ENCODE assay signal across 8 cellular contexts in genomic region chr15:52528465-52529288, GRCh38. TPM values are rescaled to one million over a fixed set of nuclear protein-coding genes. Genes with fewer than 3 reads are reported as not detected.
DNase-seq lines count a peak whose midpoint lies in the region; ATAC-seq, FAIRE-seq and TF ChIP-seq lines count a peak whose summit lies in the region.

TSS of gene MYO5A (minus strand) at chr15:52528880. CDS start at chr15:52528806, 74 bp downstream.

- peak; percentile 58 for ATAC-seq in GM19468 (IDR thresholded peaks at IDR 0.05; ENCODE audit: extremely low read depth, unreplicated experiment)

- no peaks in the 10 kb centered on the region for H3K9me3 Mint-ChIP-seq in activated T-helper 2 cell treated with anti-CD3 and anti-CD28 coated beads, Interferon-gamma antibody, Interleukin-2, Interleukin-4, amounts not matched to agents 10 μg/mL and 5 μg/mL and 100 μg/mL, durations not matched to agents 14 hours and 24 hours and 36 hours
- H3K9me3 Mint-ChIP-seq in neural crest cell = no peaks in the 10 kb centered on the region

- FAIRE-seq in D721Med (lab: Jason Lieb, UNC) = no peak

- peak within 1 kb of the TSS; percentile 92 for H3K4me3 Mint-ChIP-seq in activated T-helper 2 cell treated with anti-CD3 and anti-CD28 coated beads, Interferon-gamma antibody, Interleukin-2, Interleukin-4, amounts not matched to agents 10 μg/mL and 5 μg/mL and 100 μg/mL, durations not matched to agents 14 hours and 24 hours and 36 hours (ENCODE audit: low read depth)
- peak within 1 kb of the TSS; percentile 99 for H3K4me3 Mint-ChIP-seq in neural crest cell

- peaks cover 18% of the 10 kb centered on the region for H3K27me3 Mint-ChIP-seq in activated T-helper 2 cell treated with anti-CD3 and anti-CD28 coated beads, Interferon-gamma antibody, Interleukin-2, Interleukin-4, amounts not matched to agents 10 μg/mL and 5 μg/mL and 100 μg/mL, durations not matched to agents 14 hours and 24 hours and 36 hours (ENCODE audit: low read depth)
- peaks cover 49% of the 10 kb centered on the region for H3K27me3 Mint-ChIP-seq in neural crest cell (ENCODE audit: low read depth)

- H3K27ac Mint-ChIP-seq in activated T-helper 2 cell treated with anti-CD3 and anti-CD28 coated beads, Interferon-gamma antibody, Interleukin-2, Interleukin-4, amounts not matched to agents 10 μg/mL and 5 μg/mL and 100 μg/mL, durations not matched to agents 14 hours and 24 hours and 36 hours = peak within 1 kb of the TSS; percentile 72
- H3K27ac Mint-ChIP-seq in neural crest cell (ENCODE audit: unreplicated experiment) = peak within 1 kb of the TSS; percentile 69

- no peaks in the 10 kb centered on the region for H3K36me3 ChIP-seq in stomach smooth muscle (ENCODE audit: control insufficient read depth in 2 of 2, insufficient read depth in 2 of 2, low read length in 2 of 2)

- H3K27ac ChIP-seq in stomach smooth muscle (ENCODE audit: low read length) = peak within 1 kb of the TSS; percentile 66

- H3K36me3 Mint-ChIP-seq in activated T-helper 2 cell treated with anti-CD3 and anti-CD28 coated beads, Interferon-gamma antibody, Interleukin-2, Interleukin-4, amounts not matched to agents 10 μg/mL and 5 μg/mL and 100 μg/mL, durations not matched to agents 14 hours and 24 hours and 36 hours (ENCODE audit: low read depth) = no peaks in the 10 kb centered on the region
- no peaks in the 10 kb centered on the region for H3K36me3 Mint-ChIP-seq in neural crest cell (ENCODE audit: low read depth)

- no peaks in the 10 kb centered on the region for H3K9me3 ChIP-seq in stomach smooth muscle (ENCODE audit: control insufficient read depth in 2 of 2, low read length in 2 of 2)

- peaks cover 17% of the 10 kb centered on the region for H3K4me1 ChIP-seq in stomach smooth muscle (ENCODE audit: control insufficient read depth, insufficient read depth, low read length)

- peak within 1 kb of the TSS; percentile 77 for H3K4me3 ChIP-seq in fibroblast of the aortic adventitia (ENCODE audit: low read depth, low read length)
- H3K4me3 ChIP-seq in stomach smooth muscle (ENCODE audit: low read length in 2 of 2) = peak within 1 kb of the TSS; percentile 74 to 82

- DNase-seq in D721Med (ENCODE audit: insufficient read length, low spot score) (peak; percentile 37), HS-27A (ENCODE audit: low read depth) (peak; percentile 42), RKO (ENCODE audit: low spot score) (peak; percentile 80), fibroblast of the aortic adventitia (ENCODE audit: low read depth) (peak; percentile 65), neural crest cell (ENCODE audit: low read depth, low spot score) (peak; percentile 68)
- peak; percentile 78 for DNase-seq in activated T-helper 2 cell treated with anti-CD3 and anti-CD28 coated beads, Interferon-gamma antibody, Interleukin-2, Interleukin-4, amounts not matched to agents 10 μg/mL and 5 μg/mL and 100 μg/mL, durations not matched to agents 14 hours and 24 hours and 36 hours (ENCODE audit: low spot score)

- H3K9ac ChIP-seq in stomach smooth muscle (ENCODE audit: low read length in 2 of 2) = peak within 1 kb of the TSS; percentile 67 to 87

- no peaks in the 10 kb centered on the region for H3K27me3 ChIP-seq in stomach smooth muscle (ENCODE audit: control insufficient read depth in 1 of 2, insufficient read depth in 2 of 2, low read length in 2 of 2)

- peaks cover 29% of the 10 kb centered on the region for H3K4me1 Mint-ChIP-seq in activated T-helper 2 cell treated with anti-CD3 and anti-CD28 coated beads, Interferon-gamma antibody, Interleukin-2, Interleukin-4, amounts not matched to agents 10 μg/mL and 5 μg/mL and 100 μg/mL, durations not matched to agents 14 hours and 24 hours and 36 hours (ENCODE audit: low read depth)
- H3K4me1 Mint-ChIP-seq in neural crest cell = peaks cover 22% of the 10 kb centered on the region

- intact Hi-C loops in activated T-helper 2 cell treated with anti-CD3 and anti-CD28 coated beads, Interferon-gamma antibody, Interleukin-2, Interleukin-4, amounts not matched to agents 10 μg/mL and 5 μg/mL and 100 μg/mL, durations not matched to agents 14 hours and 24 hours and 36 hours (cut with micrococcal nuclease) = loop anchor here (1.0 to 2.0 kb wide), 6 partner anchors 30 to 266 kb away; partner anchors contain the start of gene ARPP19

- TF ChIP-seq CTCF in D721Med (IDR thresholded peaks at IDR 0.05; ENCODE audit: insufficient read depth, missing control alignments) (peak; percentile 11), fibroblast of the aortic adventitia (IDR thresholded peaks at IDR 0.05; ENCODE audit: insufficient read depth, low read length) (peak; percentile 21), neural crest cell (conservative IDR thresholded peaks at IDR 0.05) (peak; percentile 37)

RNA-seq across cellular contexts. Expression of gene MYO5A, which starts in this region (rescaled TPM):
- total RNA-seq in activated T-helper 2 cell treated with anti-CD3 and anti-CD28 coated beads, Interferon-gamma antibody, Interleukin-2, Interleukin-4, amounts not matched to agents 10 μg/mL and 5 μg/mL and 100 μg/mL, durations not matched to agents 14 hours and 24 hours and 36 hours = 22.8 and 23.6 TPM in 2 replicates
- total RNA-seq in fibroblast of the aortic adventitia (ENCODE audit: low replicate concordance) (18.9 and 80.3 TPM in 2 replicates), neural crest cell (27.1 and 29.1 TPM in 2 replicates)

Comparison
In these comparisons a context has a peak if more than half of its experiments do, and no peak if none do; other contexts are left out.
1. Peak in every context shown above with its lines: DNase-seq, ATAC-seq, H3K4me3 ChIP-seq and H3K27ac ChIP-seq.